24 cellular contexts compared by ENCODE assay signal in the genomic region with DNA sequence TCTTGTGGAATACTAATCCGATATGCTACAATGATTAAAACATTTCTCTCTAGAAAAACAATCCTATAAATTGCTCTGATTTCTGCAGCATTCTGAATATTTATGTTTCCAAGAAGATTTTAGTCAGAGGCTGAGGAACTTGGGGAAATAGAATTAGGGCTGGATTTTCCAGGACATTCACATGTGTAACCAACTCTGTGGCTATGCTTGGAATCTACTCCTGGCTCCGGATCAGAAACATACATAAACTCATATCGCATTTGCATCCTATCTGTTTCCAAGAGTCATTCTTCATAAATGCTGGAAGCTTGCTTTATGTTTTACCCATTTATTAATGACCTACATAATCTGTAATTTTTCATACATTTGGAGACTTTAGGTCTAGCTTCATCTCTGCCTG.
"Had no signal": no experiment of that assay in that cellular context is flagged by ENCODE, and none has a peak within 500 bp of the region (broad histone marks: within the 10 kb centered on the region; RNA-seq: fewer than 3 reads in every experiment).

No MANE protein-coding gene starts in this region.

- H3K4me3 ChIP-seq: adrenal gland, esophagus squamous epithelium, left ventricle myocardium inferior, mucosa of descending colon, pancreas, right lobe of liver, stomach, vagina had no signal

- H3K4me1 Mint-ChIP-seq: activated naive CD4-positive, alpha-beta T cell treated with anti-CD3 and anti-CD28 coated beads, Interleukin-2, amount 50 U/mL, for 24 hours; central memory CD8-positive, alpha-beta T cell; naive B cell; stimulated activated effector memory CD8-positive, alpha-beta T cell treated with anti-CD3 and anti-CD28 coated beads, Interleukin-12 subunit alpha, Interleukin-12 subunit beta, amount 100 ng/mL, for 72 hours had no signal

- H3K36me3 ChIP-seq: adrenal gland, esophagus squamous epithelium, left ventricle myocardium inferior, pancreas, right lobe of liver, stomach, vagina had no signal

- H3K9me3 ChIP-seq: adrenal gland, esophagus squamous epithelium, left ventricle myocardium inferior, mucosa of descending colon, pancreas, right lobe of liver, stomach, vagina had no signal

- H3K27me3 Mint-ChIP-seq: activated naive CD4-positive, alpha-beta T cell treated with anti-CD3 and anti-CD28 coated beads, Interleukin-2, amount 50 U/mL, for 24 hours; brain; central memory CD8-positive, alpha-beta T cell; dendritic cell treated with granulocyte-macrophage colony-stimulating factor and Interleukin-4, amounts not matched to agents 40 ng/mL and 50 ng/mL, for 4 days had no signal

- ATAC-seq: activated CD4-positive, CD25-positive, alpha-beta regulatory T cell treated with anti-CD3 and anti-CD28 coated beads, Interleukin-2, amount 50 U/mL, for 24 hours; activated T-cell treated with anti-CD3 and anti-CD28 coated beads, Interleukin-2, amount 50 U/mL, for 72 hours; mucosa of descending colon; right lobe of liver; stimulated activated effector memory CD8-positive, alpha-beta T cell treated with anti-CD3 and anti-CD28 coated beads, Interleukin-12 subunit alpha, Interleukin-12 subunit beta, amount 100 ng/mL, for 72 hours had no signal

- DNase-seq: activated CD4-positive, alpha-beta T cell treated with anti-CD3 and anti-CD28 coated beads, Interleukin-2, amount 50 U/mL, for 1 hour; activated gamma-delta T cell; activated T-cell treated with anti-CD3 and anti-CD28 coated beads, Interleukin-2, amount 50 U/mL, for 72 hours; adrenal gland; effector memory CD4-positive, alpha-beta T cell; esophagus squamous epithelium; foreskin melanocyte; left ventricle myocardium inferior; mucosa of descending colon; naive B cell; right lobe of liver; stimulated activated CD4-positive, alpha-beta T cell treated with anti-CD3 and anti-CD28 coated beads, Interleukin-4, amount 100 ng/mL, for 24 hours; trophoblast cell had no signal

- FAIRE-seq: endothelial cell of umbilical vein, pancreas, small intestine had no signal

- H3K27ac ChIP-seq: adrenal gland, esophagus squamous epithelium, left ventricle myocardium inferior, pancreas, right lobe of liver, stomach, vagina had no signal

- H3K27me3 ChIP-seq: adrenal gland, esophagus squamous epithelium, pancreas, right lobe of liver, stomach, vagina had no signal

- H3K9me3 Mint-ChIP-seq: activated naive CD4-positive, alpha-beta T cell treated with anti-CD3 and anti-CD28 coated beads, Interleukin-2, amount 50 U/mL, for 24 hours; central memory CD8-positive, alpha-beta T cell; dendritic cell treated with granulocyte-macrophage colony-stimulating factor and Interleukin-4, amounts not matched to agents 40 ng/mL and 50 ng/mL, for 4 days; stimulated activated effector memory CD8-positive, alpha-beta T cell treated with anti-CD3 and anti-CD28 coated beads, Interleukin-12 subunit alpha, Interleukin-12 subunit beta, amount 100 ng/mL, for 72 hours had no signal

- H3K4me3 Mint-ChIP-seq: activated naive CD4-positive, alpha-beta T cell treated with anti-CD3 and anti-CD28 coated beads, Interleukin-2, amount 50 U/mL, for 24 hours; activated T-cell treated with anti-CD3 and anti-CD28 coated beads, Interleukin-2, amount 50 U/mL, for 72 hours; brain; central memory CD8-positive, alpha-beta T cell; dendritic cell treated with granulocyte-macrophage colony-stimulating factor and Interleukin-4, amounts not matched to agents 40 ng/mL and 50 ng/mL, for 4 days; naive B cell; stimulated activated effector memory CD8-positive, alpha-beta T cell treated with anti-CD3 and anti-CD28 coated beads, Interleukin-12 subunit alpha, Interleukin-12 subunit beta, amount 100 ng/mL, for 72 hours had no signal

- H3K27ac Mint-ChIP-seq: activated naive CD4-positive, alpha-beta T cell treated with anti-CD3 and anti-CD28 coated beads, Interleukin-2, amount 50 U/mL, for 24 hours; activated T-cell treated with anti-CD3 and anti-CD28 coated beads, Interleukin-2, amount 50 U/mL, for 72 hours; dendritic cell treated with granulocyte-macrophage colony-stimulating factor and Interleukin-4, amounts not matched to agents 40 ng/mL and 50 ng/mL, for 4 days; naive B cell; stimulated activated effector memory CD8-positive, alpha-beta T cell treated with anti-CD3 and anti-CD28 coated beads, Interleukin-12 subunit alpha, Interleukin-12 subunit beta, amount 100 ng/mL, for 72 hours had no signal

- H3K36me3 Mint-ChIP-seq: activated naive CD4-positive, alpha-beta T cell treated with anti-CD3 and anti-CD28 coated beads, Interleukin-2, amount 50 U/mL, for 24 hours; brain; naive B cell; stimulated activated effector memory CD8-positive, alpha-beta T cell treated with anti-CD3 and anti-CD28 coated beads, Interleukin-12 subunit alpha, Interleukin-12 subunit beta, amount 100 ng/mL, for 72 hours had no signal

- H3K4me1 ChIP-seq: adrenal gland, esophagus squamous epithelium, right lobe of liver, vagina had no signal
